Comparison of ENCODE assay signal across 1 cellular context in genomic region chr1:59346429-59346828, GRCh38.
A peak's percentile ranks its signal among the peaks of the same experiment; 100 is the strongest.
TF ChIP-seq lines count a peak whose summit lies in the region.

No MANE protein-coding gene starts in this region.

TF ChIP-seq in HepG2, 621 proteins besides CTCF, POLR2A, EP300 and RAD21 (continued from another document and continues in another):
- TF ChIP-seq BCLAF1 (IDR thresholded peaks at IDR 0.05) (no peak), NFIC (IDR thresholded peaks at IDR 0.05; ENCODE audit: low read length) (peak; percentile 76; the same call in 1 of the 2 replicates), ZZZ3 (CRISPR knock-in tag; IDR thresholded peaks at IDR 0.05; ENCODE audit: borderline replicate concordance) (no peak), MYNN (CRISPR knock-in tag; IDR thresholded peaks at IDR 0.05; ENCODE audit: low read depth) (no peak), FOXK2 (IDR thresholded peaks at IDR 0.05) (no peak), ZBTB39 (CRISPR knock-in tag; IDR thresholded peaks at IDR 0.05) (no peak), ZNF564 (CRISPR knock-in tag; IDR thresholded peaks at IDR 0.05) (no peak), ZNF782 (CRISPR knock-in tag; IDR thresholded peaks at IDR 0.05; ENCODE audit: borderline replicate concordance) (no peak), LBX2 (CRISPR knock-in tag; IDR thresholded peaks at IDR 0.05; ENCODE audit: borderline replicate concordance) (no peak), RBM22 (optimal IDR thresholded peaks at IDR 0.05; ENCODE audit: low read length) (no peak), THAP7 (CRISPR knock-in tag; IDR thresholded peaks at IDR 0.05) (no peak), CCAR2 (optimal IDR thresholded peaks at IDR 0.05; ENCODE audit: low read depth, low read length) (no peak), ZNF598 (CRISPR knock-in tag; IDR thresholded peaks at IDR 0.05; ENCODE audit: borderline replicate concordance) (no peak), BHLHE40 (IDR thresholded peaks at IDR 0.05; ENCODE audit: low read length) (no peak), ZBTB26 (CRISPR knock-in tag; IDR thresholded peaks at IDR 0.05; ENCODE audit: borderline replicate concordance) (no peak), HNF1A (IDR thresholded peaks at IDR 0.05; ENCODE audit: low read depth) (no peak), HNF1A (CRISPR knock-in tag; IDR thresholded peaks at IDR 0.05; ENCODE audit: borderline replicate concordance) (no peak), PRDM15 (CRISPR knock-in tag; IDR thresholded peaks at IDR 0.05) (no peak), ATM (IDR thresholded peaks at IDR 0.05; ENCODE audit: borderline replicate concordance) (no peak), RERE (CRISPR knock-in tag; IDR thresholded peaks at IDR 0.05; ENCODE audit: low read depth) (peak; percentile 83), ZFP62 (CRISPR knock-in tag; IDR thresholded peaks at IDR 0.05) (no peak), ZNF484 (CRISPR knock-in tag; IDR thresholded peaks at IDR 0.05; ENCODE audit: borderline replicate concordance, low read depth) (no peak), NFKBIZ (CRISPR knock-in tag; IDR thresholded peaks at IDR 0.05) (no peak), JDP2 (CRISPR knock-in tag; IDR thresholded peaks at IDR 0.05; ENCODE audit: borderline replicate concordance) (no peak), TEF (CRISPR knock-in tag; IDR thresholded peaks at IDR 0.05) (no peak), CHD2 (IDR thresholded peaks at IDR 0.05; ENCODE audit: low read depth, low read length) (no peak), ZNF678 (CRISPR knock-in tag; IDR thresholded peaks at IDR 0.05) (no peak), NFE2L1 (CRISPR knock-in tag; IDR thresholded peaks at IDR 0.05; ENCODE audit: borderline replicate concordance) (no peak), EZH2 (conservative IDR thresholded peaks at IDR 0.05; ENCODE audit: low read depth, low read length) (no peak), ZNF788 (CRISPR knock-in tag; IDR thresholded peaks at IDR 0.05; ENCODE audit: borderline replicate concordance) (no peak), ZNF253 (CRISPR knock-in tag; IDR thresholded peaks at IDR 0.05; ENCODE audit: borderline replicate concordance) (no peak), CENPT (CRISPR knock-in tag; IDR thresholded peaks at IDR 0.05; ENCODE audit: low read depth) (no peak), BRF2 (CRISPR knock-in tag; IDR thresholded peaks at IDR 0.05) (no peak), KMT2B (CRISPR knock-in tag; IDR thresholded peaks at IDR 0.05) (no peak), ZNF780A (CRISPR knock-in tag; IDR thresholded peaks at IDR 0.05) (no peak)
